ENCODE assay signal across 35 cellular contexts in the genomic region with DNA sequence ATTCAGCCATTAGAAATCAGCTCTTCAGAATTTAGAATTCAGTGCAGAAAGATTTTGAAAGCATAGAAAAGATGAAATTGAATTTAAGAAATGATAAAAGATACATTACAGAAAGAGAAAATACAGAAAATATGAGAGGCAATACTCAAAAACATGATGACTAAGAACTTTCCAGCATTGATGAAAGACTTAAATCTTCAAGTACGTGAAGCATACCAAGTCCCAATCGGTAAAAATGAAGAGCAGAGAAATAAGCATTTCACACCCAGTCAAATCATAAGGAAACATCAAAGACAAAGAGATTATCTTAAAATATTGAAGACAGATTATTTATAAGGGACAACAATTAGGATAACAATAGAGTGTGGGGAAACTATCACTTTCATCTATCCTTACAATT. TPM values are rescaled to one million over a fixed set of nuclear protein-coding genes. Genes with fewer than 3 reads are reported as not detected.
"Had no signal": no experiment of that assay in that cellular context is flagged by ENCODE, and none has a peak within 500 bp of the region (broad histone marks: within the 10 kb centered on the region; RNA-seq: fewer than 3 reads in every experiment).

No MANE protein-coding gene starts in this region.

- H3K4me3 ChIP-seq: adrenal gland, body of pancreas, breast epithelium had no signal

- H3K9me3 ChIP-seq: adrenal gland, body of pancreas, breast epithelium had no signal

- DNase-seq: activated B cell treated with CpG ODN at 0.5 μM for 24 hours; activated CD4-positive, alpha-beta memory T cell treated with anti-CD3 and anti-CD28 coated beads for 36 hours; activated CD4-positive, alpha-beta T cell treated with anti-CD3 and anti-CD28 coated beads for 4 hours; activated CD4-positive, alpha-beta T cell treated with anti-CD3 and anti-CD28 coated beads, Interleukin-2, amount 10 ng/mL, durations not matched to agents 24 days and 14 days; activated CD4-positive, alpha-beta T cell treated with anti-CD3 and anti-CD28 coated beads, Interleukin-2, amount 50 U/mL, for 1 hour; activated CD4-positive, alpha-beta T cell treated with anti-CD3 and anti-CD28 coated beads, Interleukin-2, amount 50 U/mL, for 4 hours; activated CD4-positive, CD25-positive, alpha-beta regulatory T cell treated with anti-CD3 and anti-CD28 coated beads, Interleukin-2, amount 50 U/mL, for 72 hours; activated CD8-positive, alpha-beta memory T cell treated with anti-CD3 and anti-CD28 coated beads, Interleukin-2, amount 50 U/mL, for 4 hours; activated CD8-positive, alpha-beta T cell treated with anti-CD3 and anti-CD28 coated beads for 36 hours; activated effector memory CD4-positive, alpha-beta T cell treated with anti-CD3 and anti-CD28 coated beads, Interleukin-2, amount 50 U/mL, for 16 hours; activated gamma-delta T cell treated with Interleukin-2 at 50 U/mL for 16 hours; activated naive CD4-positive, alpha-beta T cell; activated naive CD4-positive, alpha-beta T cell treated with anti-CD3 and anti-CD28 coated beads for 36 hours; activated naive CD4-positive, alpha-beta T cell treated with anti-CD3 and anti-CD28 coated beads, Interleukin-2, amount 50 U/mL, for 16 hours; activated naive CD8-positive, alpha-beta T cell treated with anti-CD3 and anti-CD28 coated beads for 36 hours; activated T-cell treated with anti-CD3 and anti-CD28 coated beads for 4 hours; activated T-cell treated with anti-CD3 and anti-CD28 coated beads, Interleukin-2, amount 50 U/mL, for 1 hour; activated T-cell treated with anti-CD3 and anti-CD28 coated beads, Interleukin-2, amount 50 U/mL, for 4 hours; activated T-cell treated with anti-CD3 and anti-CD28 coated beads, Interleukin-2, amount 50 U/mL, for 72 hours; adrenal gland; amniotic stem cell; aorta; body of pancreas; brain microvascular endothelial cell; central memory CD4-positive, alpha-beta T cell; T-helper 2 cell; T-helper 9 cell had no signal

- H3K36me3 ChIP-seq: adrenal gland, brain microvascular endothelial cell, breast epithelium had no signal

- ATAC-seq: activated CD8-positive, alpha-beta T cell treated with anti-CD3 and anti-CD28 coated beads for 36 hours; activated naive CD4-positive, alpha-beta T cell treated with anti-CD3 and anti-CD28 coated beads, Interleukin-2, amount 50 U/mL, for 72 hours; activated T-cell treated with anti-CD3 and anti-CD28 coated beads, Interleukin-2, amount 50 U/mL, for 4 hours; activated T-cell treated with anti-CD3 and anti-CD28 coated beads, Interleukin-2, amount 50 U/mL, for 72 hours; activated T-helper 17 cell treated with anti-CD3 and anti-CD28 coated beads, Interleukin-2, amount 50 U/mL, for 72 hours; body of pancreas had no signal

- H3K27ac ChIP-seq: adrenal gland, body of pancreas, brain microvascular endothelial cell, breast epithelium, VCaP had no signal

- H3K4me1 ChIP-seq: adrenal gland, body of pancreas, breast epithelium had no signal

- FAIRE-seq: astrocyte, TTC549 had no signal

- H3K27me3 ChIP-seq: adrenal gland, body of pancreas, brain microvascular endothelial cell, breast epithelium had no signal

RNA-seq across cellular contexts. Expression of gene MUSK, which starts 35.1 kb away (rescaled TPM):
- total RNA-seq: activated B cell treated with CpG ODN at 0.5 μM for 24 hours; activated CD4-positive, alpha-beta memory T cell treated with anti-CD3 and anti-CD28 coated beads for 36 hours; activated CD4-positive, alpha-beta T cell treated with anti-CD3 and anti-CD28 coated beads, Interleukin-2, amount 10 ng/mL, durations not matched to agents 24 days and 14 days; activated CD8-positive, alpha-beta memory T cell treated with anti-CD3 and anti-CD28 coated beads for 36 hours; activated CD8-positive, alpha-beta T cell treated with anti-CD3 and anti-CD28 coated beads for 36 hours; activated naive CD4-positive, alpha-beta T cell treated with anti-CD3 and anti-CD28 coated beads for 36 hours; activated naive CD4-positive, alpha-beta T cell treated with anti-CD3 and anti-CD28 coated beads, Interleukin-2, amount 50 U/mL, for 72 hours; activated naive CD8-positive, alpha-beta T cell treated with anti-CD3 and anti-CD28 coated beads for 36 hours; activated T-cell treated with anti-CD3 and anti-CD28 coated beads, Interleukin-2, amount 50 U/mL, for 4 hours; activated T-cell treated with anti-CD3 and anti-CD28 coated beads, Interleukin-2, amount 50 U/mL, for 72 hours; activated T-helper 1 cell treated with anti-CD3 and anti-CD28 coated beads, Interleukin-12 subunit alpha, Interleukin-12 subunit beta, Interleukin-2, Interleukin-4 antibody, amounts not matched to agents 30 ng/mL and 10 ng/mL and 1 ng/mL, durations not matched to agents 14 hours and 24 hours and 36 hours; activated T-helper 17 cell treated with anti-CD3 and anti-CD28 coated beads, Interleukin-2, amount 50 U/mL, for 72 hours; astrocyte; body of pancreas had no signal
